Comparison of ENCODE assay signal across 13 cellular contexts in the genomic region with DNA sequence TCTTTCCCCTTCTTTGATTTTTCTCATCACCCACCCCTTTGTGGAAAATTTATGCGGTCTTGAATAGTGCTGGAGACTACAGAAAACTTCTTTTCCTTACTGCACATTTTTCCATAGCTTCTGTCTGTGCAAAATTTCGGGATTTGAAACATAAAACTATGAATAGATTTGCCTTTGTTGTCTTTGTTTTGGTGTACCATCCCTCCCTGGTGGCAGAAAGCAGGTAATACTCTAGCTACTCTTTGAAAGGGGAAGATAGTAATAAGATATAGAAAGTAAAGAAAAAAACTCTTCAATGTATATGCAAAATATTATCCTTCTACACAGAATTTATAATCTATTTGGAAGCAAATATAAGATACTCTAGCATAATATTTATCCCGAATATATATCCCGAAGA.
DNase-seq lines count a peak whose midpoint lies in the region; ATAC-seq, FAIRE-seq and TF ChIP-seq lines count a peak whose summit lies in the region.
"Had no signal": no experiment of that assay in that cellular context is flagged by ENCODE, and none has a peak within 500 bp of the region (broad histone marks: within the 10 kb centered on the region; RNA-seq: fewer than 3 reads in every experiment).

No MANE protein-coding gene starts in this region.

- H3K9ac ChIP-seq in GM23248, result no peak overlapping the region

- H3F3A ChIP-seq in GM23248 (ENCODE audit: insufficient read depth), result no peaks in the 10 kb centered on the region

- peak; percentile 28 for TF ChIP-seq CTCF in lower lobe of right lung (IDR thresholded peaks at IDR 0.05)
- TF ChIP-seq CTCF in D721Med (IDR thresholded peaks at IDR 0.05; ENCODE audit: insufficient read depth, missing control alignments), result no peak

- H3K36me3 ChIP-seq in GM23248 (ENCODE audit: low read depth) (no peaks in the 10 kb centered on the region), lower lobe of right lung (no peaks in the 10 kb centered on the region)

- in situ Hi-C loops in GM23248 (cut with MboI), result no loop called here

- intact Hi-C loops in lower lobe of right lung (cut with DNase I), result no loop called here

- H3K4me2 ChIP-seq in GM23248 (ENCODE audit: unreplicated experiment), result no peak overlapping the region

- no peak for FAIRE-seq in D721Med (lab: Jason Lieb, UNC)

- WGBS in GM23248 (ENCODE audit: low coverage in 1 of 2, low lambda C conversion rate in 2 of 2, missing lambda C conversion rate in 2 of 2), 2 experiments, result 44 to 50% methylated on average over 4 of the region's 4 CpGs

- H3K27ac ChIP-seq in GM23248 (no peak overlapping the region), lower lobe of right lung (no peak overlapping the region), caudate nucleus (ENCODE audit: low read depth, low read length) (no peak overlapping the region)
- H3K27ac ChIP-seq: body of pancreas, HL-60 had no signal

- H4K20me1 ChIP-seq in GM23248 (ENCODE audit: insufficient read depth), result no peaks in the 10 kb centered on the region

- no peaks in the 10 kb centered on the region for H3K79me2 ChIP-seq in GM23248 (ENCODE audit: insufficient read depth)

- no peak overlapping the region for H2AFZ ChIP-seq in GM23248

- H3K4me1 ChIP-seq in GM23248 (ENCODE audit: insufficient read depth) (no peaks in the 10 kb centered on the region), lower lobe of right lung (no peaks in the 10 kb centered on the region)

- H3K9me2 ChIP-seq in GM23248 (ENCODE audit: insufficient read depth), result no peaks in the 10 kb centered on the region

- ATAC-seq in lower lobe of right lung, result peak in 1 of 2 donors; percentile 57
- ATAC-seq: body of pancreas; left colon; natural killer cell treated with Interleukin-12 subunit alpha and Interleukin-12 subunit beta and Interleukin-15 and Interleukin-18, amount 100 ng/mL, for 72 hours had no signal

- H3K4me3 ChIP-seq in GM23248 (no peak overlapping the region), lower lobe of right lung (no peak overlapping the region)
- H3K4me3 ChIP-seq: body of pancreas had no signal

- H3K9me3 ChIP-seq in GM23248 (ENCODE audit: low read depth) (no peaks in the 10 kb centered on the region), lower lobe of right lung (no peaks in the 10 kb centered on the region)
- H3K9me3 ChIP-seq: body of pancreas had no signal

- peak; percentile 22 for DNase-seq in DMS53 treated with DMSO at 0.1 percent for 48 hours (lab: John Stamatoyannopoulos, UW; ENCODE audit: unreplicated experiment)
- peak; percentile 20 for DNase-seq in GM23248
- DNase-seq in amniotic epithelial cell (ENCODE audit: low read depth), result peak; percentile 22
- DNase-seq in lower lobe of right lung, result no peak
- DNase-seq in SIG-M5 treated with dmso at 0.1 percent for 504 hours (lab: John Stamatoyannopoulos, UW; ENCODE audit: unreplicated experiment), result no peak
- no peak for DNase-seq in NCI-H345 (lab: John Stamatoyannopoulos, UW)
- no peak for DNase-seq in D721Med (ENCODE audit: insufficient read length, low spot score)
- DNase-seq in caudate nucleus (lab: John Stamatoyannopoulos, UW), result no peak
- DNase-seq: body of pancreas, left colon, NCI-H226 had no signal

- H3K27me3 ChIP-seq in GM23248 (replicated peaks; ENCODE audit: insufficient read depth) (no peaks in the 10 kb centered on the region), lower lobe of right lung (ENCODE audit: low read depth) (no peaks in the 10 kb centered on the region)
- H3K27me3 ChIP-seq: body of pancreas had no signal

Comparison
In these comparisons a context has a peak if more than half of its experiments do, and no peak if none do; other contexts are left out.
1. DNase-seq: peak in DMS53 treated with DMSO at 0.1 percent for 48 hours (single experiment), GM23248 (single experiment) and amniotic epithelial cell (single experiment); none in lower lobe of right lung (single experiment), SIG-M5 treated with dmso at 0.1 percent for 504 hours (single experiment), NCI-H345 (single experiment), D721Med (single experiment) and caudate nucleus (0 of 61).